10 cellular contexts compared by ENCODE assay signal in the genomic region with DNA sequence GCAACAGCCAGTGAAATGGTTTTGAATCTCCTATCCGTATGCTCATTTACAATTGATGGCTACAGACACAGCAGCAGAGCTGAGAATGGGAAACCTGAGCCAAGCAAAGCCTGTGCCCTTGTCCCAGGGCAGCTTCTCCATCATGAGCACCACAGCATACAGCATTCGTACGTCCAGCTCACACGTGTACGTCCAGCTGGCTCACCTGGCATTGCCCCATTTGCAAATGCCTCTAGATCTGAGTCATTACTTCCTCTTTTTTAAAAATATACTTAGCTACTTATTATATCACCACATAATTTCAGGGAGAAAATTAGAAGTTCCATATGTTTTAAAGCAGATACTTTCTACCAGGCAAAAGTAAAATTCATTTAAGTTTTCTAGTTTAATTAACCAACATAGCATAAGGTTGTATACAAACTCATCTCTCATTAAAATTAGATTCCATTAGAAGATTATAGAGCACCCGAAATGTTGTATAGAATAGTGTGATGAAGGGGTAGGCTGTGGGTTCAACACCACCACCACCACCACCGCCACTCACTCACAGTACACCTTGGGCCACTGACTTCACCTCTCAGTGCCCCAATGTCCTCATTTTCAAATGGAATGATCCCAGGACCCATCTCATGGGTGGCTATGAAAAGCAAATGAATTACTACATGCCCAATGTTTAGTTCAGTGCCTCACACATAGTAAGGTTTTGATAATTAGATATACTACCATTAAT. TPM values are rescaled to one million over a fixed set of nuclear protein-coding genes. Genes with fewer than 3 reads are reported as not detected.
DNase-seq lines count a peak whose midpoint lies in the region; ATAC-seq and TF ChIP-seq lines count a peak whose summit lies in the region.
"Had no signal": no experiment of that assay in that cellular context is flagged by ENCODE, and none has a peak within 500 bp of the region (broad histone marks: within the 10 kb centered on the region; RNA-seq: fewer than 3 reads in every experiment).

No MANE protein-coding gene starts in this region.

- peak overlapping the region; percentile 57 for H3K27ac ChIP-seq in Karpas-422 (ENCODE audit: low read length)
- no peak overlapping the region for H3K27ac ChIP-seq in CD4-positive, alpha-beta memory T cell (ENCODE audit: low read depth, low read length)

- H3K4me3 ChIP-seq in Karpas-422 (ENCODE audit: low read length) (0 out of 2 replicates have a peak overlapping the region, but pooled peaks have one; percentile 9), epithelial cell of esophagus (ENCODE audit: low read length) (no peak overlapping the region)
- H3K4me3 ChIP-seq in CD4-positive, alpha-beta memory T cell (ENCODE audit: low read length in 2 of 2) = no peak overlapping the region

- H3K4me1 Mint-ChIP-seq in activated T-helper 2 cell treated with anti-CD3 and anti-CD28 coated beads, Interferon-gamma antibody, Interleukin-2, Interleukin-4, amounts not matched to agents 10 μg/mL and 5 μg/mL and 100 μg/mL, durations not matched to agents 14 hours and 24 hours and 36 hours (ENCODE audit: low read depth) = no peaks in the 10 kb centered on the region
- H3K4me1 Mint-ChIP-seq in CD4-positive, alpha-beta memory T cell = no peaks in the 10 kb centered on the region
- H3K4me1 Mint-ChIP-seq in activated CD8-positive, alpha-beta T cell treated with anti-CD3 and anti-CD28 coated beads for 36 hours (ENCODE audit: low read depth) = no peaks in the 10 kb centered on the region

- H2AFZ ChIP-seq in Karpas-422 (ENCODE audit: low read length) = no peak overlapping the region

- peaks cover 18% of the 10 kb centered on the region for H3K27me3 Mint-ChIP-seq in activated T-helper 2 cell treated with anti-CD3 and anti-CD28 coated beads, Interferon-gamma antibody, Interleukin-2, Interleukin-4, amounts not matched to agents 10 μg/mL and 5 μg/mL and 100 μg/mL, durations not matched to agents 14 hours and 24 hours and 36 hours (ENCODE audit: low read depth)
- peaks cover 20 to 21% of the 10 kb centered on the region in 2 donors for H3K27me3 Mint-ChIP-seq in CD4-positive, alpha-beta memory T cell
- peaks cover 7% of the 10 kb centered on the region for H3K27me3 Mint-ChIP-seq in activated CD8-positive, alpha-beta T cell treated with anti-CD3 and anti-CD28 coated beads for 36 hours

- peak; percentile 90 for ATAC-seq in GM18505 (IDR thresholded peaks at IDR 0.05; ENCODE audit: unreplicated experiment)
- ATAC-seq in activated CD8-positive, alpha-beta T cell treated with anti-CD3 and anti-CD28 coated beads for 36 hours = no peak
- ATAC-seq: activated CD4-positive, CD25-positive, alpha-beta regulatory T cell treated with anti-CD3 and anti-CD28 coated beads, Interleukin-2, amount 50 U/mL, for 24 hours; effector memory CD8-positive, alpha-beta T cell had no signal

- no peaks in the 10 kb centered on the region for H4K20me1 ChIP-seq in Karpas-422 (ENCODE audit: insufficient read depth, low read depth, low read length)

- H3K4me3 Mint-ChIP-seq in activated T-helper 2 cell treated with anti-CD3 and anti-CD28 coated beads, Interferon-gamma antibody, Interleukin-2, Interleukin-4, amounts not matched to agents 10 μg/mL and 5 μg/mL and 100 μg/mL, durations not matched to agents 14 hours and 24 hours and 36 hours (ENCODE audit: low read depth) = no peak overlapping the region
- no peak overlapping the region for H3K4me3 Mint-ChIP-seq in CD4-positive, alpha-beta memory T cell
- H3K4me3 Mint-ChIP-seq in activated CD8-positive, alpha-beta T cell treated with anti-CD3 and anti-CD28 coated beads for 36 hours = no peak overlapping the region
- H3K4me3 Mint-ChIP-seq: effector memory CD8-positive, alpha-beta T cell had no signal

- no peak overlapping the region for H3K27ac Mint-ChIP-seq in activated T-helper 2 cell treated with anti-CD3 and anti-CD28 coated beads, Interferon-gamma antibody, Interleukin-2, Interleukin-4, amounts not matched to agents 10 μg/mL and 5 μg/mL and 100 μg/mL, durations not matched to agents 14 hours and 24 hours and 36 hours
- H3K27ac Mint-ChIP-seq in CD4-positive, alpha-beta memory T cell = no peak overlapping the region
- H3K27ac Mint-ChIP-seq in activated CD8-positive, alpha-beta T cell treated with anti-CD3 and anti-CD28 coated beads for 36 hours = no peak overlapping the region
- H3K27ac Mint-ChIP-seq: effector memory CD8-positive, alpha-beta T cell had no signal

- peaks cover 7% of the 10 kb centered on the region; the same call in 1 of the 2 replicates for H3K36me3 ChIP-seq in Karpas-422 (ENCODE audit: insufficient read depth, low read length)
- no peaks in the 10 kb centered on the region for H3K36me3 ChIP-seq in CD4-positive, alpha-beta memory T cell (ENCODE audit: insufficient read depth, low read length)

- H3K27me3 ChIP-seq in Karpas-422 (ENCODE audit: low read length) = peaks cover 4% of the 10 kb centered on the region; the same call in 1 of the 2 replicates
- peaks cover 5% of the 10 kb centered on the region for H3K27me3 ChIP-seq in CD4-positive, alpha-beta memory T cell (ENCODE audit: insufficient read depth, low read length)

- CTCF ChIA-PET in CD4-positive, alpha-beta memory T cell (lab: Charles Lee; ENCODE audit: partially characterized antibody) = interaction anchor here (0.5 to 1.3 kb wide), 3 partner anchors 11 to 239 kb away, joined by 4 to 6 read pairs (median 4); no protein-coding TSS in a partner anchor
- CTCF ChIA-PET in HEK293T (lab: Yijun Ruan, JAX) = no interaction called here
- CTCF ChIA-PET in activated CD8-positive, alpha-beta T cell treated with anti-CD3 and anti-CD28 coated beads for 36 hours (lab: Charles Lee) = interaction anchor here (1.0 to 1.2 kb wide), 2 partner anchors 10 to 12 kb away, joined by 3 to 4 read pairs; no protein-coding TSS in a partner anchor

- DNase-seq in HCEC 1CT (peak; percentile 62), Karpas-422 (peak; percentile 83), epithelial cell of esophagus (ENCODE audit: low read depth) (peak; percentile 84), HEK293T (ENCODE audit: extremely low spot score) (no peak)
- DNase-seq in activated T-helper 2 cell treated with anti-CD3 and anti-CD28 coated beads, Interferon-gamma antibody, Interleukin-2, Interleukin-4, amounts not matched to agents 10 μg/mL and 5 μg/mL and 100 μg/mL, durations not matched to agents 14 hours and 24 hours and 36 hours (ENCODE audit: low spot score) = no peak
- DNase-seq in CD4-positive, alpha-beta memory T cell = no peak
- no peak for DNase-seq in activated CD8-positive, alpha-beta T cell treated with anti-CD3 and anti-CD28 coated beads for 36 hours
- DNase-seq: effector memory CD8-positive, alpha-beta T cell had no signal

- H3K79me2 ChIP-seq in Karpas-422 (ENCODE audit: low read length) = no peaks in the 10 kb centered on the region

- TF ChIP-seq CTCF in epithelial cell of esophagus (IDR thresholded peaks at IDR 0.05; ENCODE audit: insufficient read depth, low read depth, low read length, missing control alignments) = no peak
- TF ChIP-seq CTCF in activated CD8-positive, alpha-beta T cell treated with anti-CD3 and anti-CD28 coated beads for 36 hours (IDR thresholded peaks at IDR 0.05) = no peak

- peaks cover 59% of the 10 kb centered on the region for H3K4me1 ChIP-seq in Karpas-422 (ENCODE audit: low read length)
- no peaks in the 10 kb centered on the region for H3K4me1 ChIP-seq in CD4-positive, alpha-beta memory T cell (ENCODE audit: insufficient read depth, low read length)

- peak overlapping the region; percentile 42 for H3K4me2 ChIP-seq in Karpas-422 (ENCODE audit: low read depth, low read length, poor library complexity, severe bottlenecking)

- peaks cover 4% of the 10 kb centered on the region; the same call in 1 of the 2 replicates for H3K9me3 ChIP-seq in Karpas-422 (ENCODE audit: low read length)
- peaks cover 0 to 5% of the 10 kb centered on the region in 2 donors for H3K9me3 ChIP-seq in CD4-positive, alpha-beta memory T cell (ENCODE audit: control insufficient read depth in 1 of 2, low read length in 2 of 2)

- intact Hi-C loops in activated T-helper 2 cell treated with anti-CD3 and anti-CD28 coated beads, Interferon-gamma antibody, Interleukin-2, Interleukin-4, amounts not matched to agents 10 μg/mL and 5 μg/mL and 100 μg/mL, durations not matched to agents 14 hours and 24 hours and 36 hours (cut with micrococcal nuclease) = no loop called here
- intact Hi-C loops in CD4-positive, alpha-beta memory T cell (cut with micrococcal nuclease) = no loop called here
- intact Hi-C loops in activated CD8-positive, alpha-beta T cell treated with anti-CD3 and anti-CD28 coated beads for 36 hours (cut with micrococcal nuclease) = no loop called here

- H3K9ac ChIP-seq in Karpas-422 (ENCODE audit: low read length) = no peak overlapping the region

- no peaks in the 10 kb centered on the region for H3K9me2 ChIP-seq in Karpas-422 (replicated peaks; ENCODE audit: insufficient read depth, low read length)

- H3K36me3 Mint-ChIP-seq in activated T-helper 2 cell treated with anti-CD3 and anti-CD28 coated beads, Interferon-gamma antibody, Interleukin-2, Interleukin-4, amounts not matched to agents 10 μg/mL and 5 μg/mL and 100 μg/mL, durations not matched to agents 14 hours and 24 hours and 36 hours (ENCODE audit: low read depth) = no peaks in the 10 kb centered on the region
- H3K36me3 Mint-ChIP-seq in CD4-positive, alpha-beta memory T cell = no peaks in the 10 kb centered on the region
- no peaks in the 10 kb centered on the region for H3K36me3 Mint-ChIP-seq in activated CD8-positive, alpha-beta T cell treated with anti-CD3 and anti-CD28 coated beads for 36 hours (ENCODE audit: low read depth)

- no peak for TF ChIP-seq POLR2A in GM18505 (IDR thresholded peaks at IDR 0.05; ENCODE audit: borderline replicate concordance, extremely low read depth, insufficient read depth, insufficient read length)

- POLR2A ChIA-PET in CD4-positive, alpha-beta memory T cell (lab: Charles Lee; ENCODE audit: partially characterized antibody) = no interaction called here
- POLR2A ChIA-PET in HEK293T (lab: Yijun Ruan, JAX) = no interaction called here
- POLR2A ChIA-PET in activated CD8-positive, alpha-beta T cell treated with anti-CD3 and anti-CD28 coated beads for 36 hours (lab: Charles Lee) = interaction anchor here (1.3 kb wide), 1 partner anchor 16 kb away, joined by 4 read pairs; no protein-coding TSS in a partner anchor

- no peaks in the 10 kb centered on the region for H3K9me3 Mint-ChIP-seq in activated T-helper 2 cell treated with anti-CD3 and anti-CD28 coated beads, Interferon-gamma antibody, Interleukin-2, Interleukin-4, amounts not matched to agents 10 μg/mL and 5 μg/mL and 100 μg/mL, durations not matched to agents 14 hours and 24 hours and 36 hours
- H3K9me3 Mint-ChIP-seq in CD4-positive, alpha-beta memory T cell = peaks cover 0 to 16% (median 7%) of the 10 kb centered on the region in 8 donors
- H3K9me3 Mint-ChIP-seq in activated CD8-positive, alpha-beta T cell treated with anti-CD3 and anti-CD28 coated beads for 36 hours = no peaks in the 10 kb centered on the region
- H3K9me3 Mint-ChIP-seq: effector memory CD8-positive, alpha-beta T cell had no signal

RNA-seq across cellular contexts. Expression of gene TMEM177, which starts 31.4 kb away (rescaled TPM):
- total RNA-seq in Karpas-422 (2014; rRNA removed; shearing (Covaris generic); ENCODE audit: low replicate concordance) = 22.9 and 36.9 TPM in 2 replicates
- total RNA-seq in activated T-helper 2 cell treated with anti-CD3 and anti-CD28 coated beads, Interferon-gamma antibody, Interleukin-2, Interleukin-4, amounts not matched to agents 10 μg/mL and 5 μg/mL and 100 μg/mL, durations not matched to agents 14 hours and 24 hours and 36 hours = 16.9 and 17.0 TPM in 2 replicates
- 10 to 100 TPM; 22.5 to 23.9 TPM for total RNA-seq in CD4-positive, alpha-beta memory T cell
- 10 to 100 TPM in 1 of 2 donors, 1 to 10 TPM in 1; 9.1 to 10.8 TPM for polyA plus RNA-seq in CD4-positive, alpha-beta memory T cell
- total RNA-seq in activated CD8-positive, alpha-beta T cell treated with anti-CD3 and anti-CD28 coated beads for 36 hours = 10 to 100 TPM; 13.1 to 14.6 TPM

Comparison
In these comparisons a context has a peak if more than half of its experiments do, and no peak if none do; other contexts are left out.
1. DNase-seq: peak in HCEC 1CT (single experiment), Karpas-422 (single experiment) and epithelial cell of esophagus (single experiment); none in activated T-helper 2 cell treated with anti-CD3 and anti-CD28 coated beads, Interferon-gamma antibody, Interleukin-2, Interleukin-4, amounts not matched to agents 10 μg/mL and 5 μg/mL and 100 μg/mL, durations not matched to agents 14 hours and 24 hours and 36 hours (single experiment), CD4-positive, alpha-beta memory T cell (0 of 5), HEK293T (single experiment) and activated CD8-positive, alpha-beta T cell treated with anti-CD3 and anti-CD28 coated beads for 36 hours (single experiment).